In genomic region chr16:83458612-83459011, GRCh38 we compare ENCODE assay signal across 12 cellular contexts.
DNase-seq lines count a peak whose midpoint lies in the region; ATAC-seq and TF ChIP-seq lines count a peak whose summit lies in the region.
"Had no signal": no experiment of that assay in that cellular context is flagged by ENCODE, and none has a peak within 500 bp of the region (broad histone marks: within the 10 kb centered on the region; RNA-seq: fewer than 3 reads in every experiment).

No MANE protein-coding gene starts in this region.

- ATAC-seq in GM19452 (IDR thresholded peaks at IDR 0.05; ENCODE audit: unreplicated experiment) (peak; percentile 86), HG03139 (IDR thresholded peaks at IDR 0.05; ENCODE audit: unreplicated experiment) (peak; percentile 70), T-helper 17 cell (no peak), left cardiac atrium (no peak)

- intact Hi-C loops in mammary epithelial cell (cut with micrococcal nuclease), result no loop called here
- intact Hi-C loops in left cardiac atrium (cut with DNase I), result no loop called here

- CTCF ChIA-PET in mammary epithelial cell (lab: Charles Lee; ENCODE audit: low non-redundant PET), result interaction anchor here (0.6 kb wide), 1 partner anchor 130 kb away, joined by 5 read pairs; no protein-coding TSS in a partner anchor

- no TSS peak for BruUV-seq in mammary epithelial cell (replicated peaks; lab: Mats Ljungman, UMichigan)

- in situ Hi-C loops in mammary epithelial cell (cut with MboI; ENCODE audit: low sequenced_read_pairs in 2 of 2), result no loop called here

- H3K4me1 Mint-ChIP-seq in T-helper 17 cell, result no peaks in the 10 kb centered on the region
- H3K4me1 Mint-ChIP-seq: activated naive CD4-positive, alpha-beta T cell treated with anti-CD3 and anti-CD28 coated beads, Interleukin-2, amount 10 ng/mL, durations not matched to agents 7 days and 5 days had no signal

- 77% methylated on average over 4 of the region's 4 CpGs for WGBS in mammary epithelial cell (ENCODE audit: low coverage, missing lambda C conversion rate)

- H3K27me3 ChIP-seq in mammary epithelial cell (ENCODE audit: insufficient read depth, low read length), result no peaks in the 10 kb centered on the region

- no peak overlapping the region for H2AFZ ChIP-seq in mammary epithelial cell (ENCODE audit: low read depth, low read length)

- H3K9me3 ChIP-seq in mammary epithelial cell (replicated peaks; ENCODE audit: insufficient read depth, low read length) (no peaks in the 10 kb centered on the region), T-helper 17 cell (ENCODE audit: control insufficient read depth, low read length, poor library complexity, severe bottlenecking) (no peaks in the 10 kb centered on the region)

- peak; percentile 67 for DNase-seq in EL
- DNase-seq in mammary epithelial cell, result peak; percentile 60
- no peak for DNase-seq in T-helper 17 cell
- no peak for DNase-seq in stimulated activated CD4-positive, alpha-beta T cell treated with anti-CD3 and anti-CD28 coated beads, Interleukin-2, amount 100 ng/mL, for 48 hours
- no peak for DNase-seq in NCI-H510A treated with DMSO at 0.1 percent for 48 hours (lab: John Stamatoyannopoulos, UW)
- DNase-seq in left cardiac atrium, result no peak
- DNase-seq: activated naive CD4-positive, alpha-beta T cell treated with anti-CD3 and anti-CD28 coated beads, Interleukin-2, amount 10 ng/mL, durations not matched to agents 7 days and 5 days; DMS79; islet precursor cell; NCI-H524 treated with DMSO at 0.1 percent for 48 hours had no signal

- H4K20me1 ChIP-seq in mammary epithelial cell (ENCODE audit: insufficient read depth, low read length), result no peaks in the 10 kb centered on the region

- no peak overlapping the region for H3K9ac ChIP-seq in mammary epithelial cell (ENCODE audit: insufficient read depth, low read length)

- H3K4me3 ChIP-seq in mammary epithelial cell (replicated peaks in 1 of 3; ENCODE audit: insufficient read depth in 1 of 3, low read depth in 2 of 3, low read length in 3 of 3), result no peak overlapping the region

- H3K27ac Mint-ChIP-seq in T-helper 17 cell, result no peak overlapping the region
- H3K27ac Mint-ChIP-seq: activated naive CD4-positive, alpha-beta T cell treated with anti-CD3 and anti-CD28 coated beads, Interleukin-2, amount 10 ng/mL, durations not matched to agents 7 days and 5 days had no signal

- H3K27me3 Mint-ChIP-seq in T-helper 17 cell, result peaks cover 6% of the 10 kb centered on the region
- H3K27me3 Mint-ChIP-seq: activated naive CD4-positive, alpha-beta T cell treated with anti-CD3 and anti-CD28 coated beads, Interleukin-2, amount 10 ng/mL, durations not matched to agents 7 days and 5 days had no signal

- dilution Hi-C loops in mammary epithelial cell (cut with HindIII; ENCODE audit: low sequenced_read_pairs), result no loop called here

- TF ChIP-seq CTCF in mammary epithelial cell (conservative IDR thresholded peaks at IDR 0.05 in 1 of 2, IDR thresholded peaks at IDR 0.05 in 1 of 2; ENCODE audit: extremely low read depth in 1 of 2, insufficient read depth in 1 of 2, low read depth in 1 of 2, low read length in 2 of 2), result no peak

- H3K36me3 Mint-ChIP-seq in T-helper 17 cell (ENCODE audit: low read depth), result no peaks in the 10 kb centered on the region
- H3K36me3 Mint-ChIP-seq: activated naive CD4-positive, alpha-beta T cell treated with anti-CD3 and anti-CD28 coated beads, Interleukin-2, amount 10 ng/mL, durations not matched to agents 7 days and 5 days had no signal

- H3K4me2 ChIP-seq in mammary epithelial cell (ENCODE audit: insufficient read depth, low read depth, low read length), result no peak overlapping the region

- no peaks in the 10 kb centered on the region for H3K79me2 ChIP-seq in mammary epithelial cell (ENCODE audit: insufficient read depth, low read length)

- no peak overlapping the region for H3K4me3 Mint-ChIP-seq in T-helper 17 cell
- H3K4me3 Mint-ChIP-seq: activated naive CD4-positive, alpha-beta T cell treated with anti-CD3 and anti-CD28 coated beads, Interleukin-2, amount 10 ng/mL, durations not matched to agents 7 days and 5 days had no signal

- H3K4me1 ChIP-seq in mammary epithelial cell (ENCODE audit: insufficient read depth, low read length), result no peaks in the 10 kb centered on the region

- no peaks in the 10 kb centered on the region for H3K36me3 ChIP-seq in mammary epithelial cell (ENCODE audit: insufficient read depth, low read length)

- H3K27ac ChIP-seq in mammary epithelial cell (ENCODE audit: insufficient read depth, low read depth, low read length), result no peak overlapping the region

Comparison
In these comparisons a context has a peak if more than half of its experiments do, and no peak if none do; other contexts are left out.
1. DNase-seq: peak in EL (single experiment) and mammary epithelial cell (single experiment); none in T-helper 17 cell (0 of 3), stimulated activated CD4-positive, alpha-beta T cell treated with anti-CD3 and anti-CD28 coated beads, Interleukin-2, amount 100 ng/mL, for 48 hours (0 of 2), NCI-H510A treated with DMSO at 0.1 percent for 48 hours (single experiment) and left cardiac atrium (single experiment).
2. ATAC-seq: peak in GM19452 (single experiment) and HG03139 (single experiment); none in T-helper 17 cell (single experiment) and left cardiac atrium (0 of 2).